Comparison of ENCODE assay signal across 8 cellular contexts in genomic region chr1:19344372-19344810, GRCh38. TPM values are rescaled to one million over a fixed set of nuclear protein-coding genes. Genes with fewer than 3 reads are reported as not detected.
A peak's percentile ranks its signal among the peaks of the same experiment; 100 is the strongest.
DNase-seq lines count a peak whose midpoint lies in the region; ATAC-seq and TF ChIP-seq lines count a peak whose summit lies in the region.

No MANE protein-coding gene starts in this region.

- peaks cover 6 to 11% (median 7%) of the 10 kb centered on the region in 4 donors for H3K4me1 Mint-ChIP-seq in CD4-positive, alpha-beta memory T cell

- no peak overlapping the region for H3K27ac ChIP-seq in CD4-positive, alpha-beta memory T cell (ENCODE audit: low read depth, low read length)
- H3K27ac ChIP-seq in adrenal gland (peak overlapping the region in 1 of 5 donors; percentile 16), spleen (no peak overlapping the region)

- H3K27ac Mint-ChIP-seq in CD4-positive, alpha-beta memory T cell = peak overlapping the region in 4 of 7 donors; percentile 40 to 57 (median 42)

- H3K4me1 ChIP-seq in CD4-positive, alpha-beta memory T cell (ENCODE audit: insufficient read depth, low read length) = no peaks in the 10 kb centered on the region
- peaks cover 0 to 7% of the 10 kb centered on the region in 2 donors for H3K4me1 ChIP-seq in adrenal gland (replicated peaks in 1 of 2)
- H3K4me1 ChIP-seq in spleen = peaks cover 0 to 66% (median 16%) of the 10 kb centered on the region in 6 donors

- peaks cover 69% of the 10 kb centered on the region for H3K36me3 ChIP-seq in CD4-positive, alpha-beta memory T cell (ENCODE audit: insufficient read depth, low read length)
- H3K36me3 ChIP-seq in adrenal gland (replicated peaks in 1 of 2) (peaks cover 0 to 56% of the 10 kb centered on the region in 2 donors), spleen (peaks cover 4 to 96% (median 65%) of the 10 kb centered on the region in 6 donors)

- TF ChIP-seq CTCF in adrenal gland (IDR thresholded peaks at IDR 0.05) (peak; percentile 85 to 93 (median 90)), spleen (IDR thresholded peaks at IDR 0.05 in 8 of 11, conservative IDR thresholded peaks at IDR 0.05 in 3 of 11) (peak; percentile 61 to 90 (median 86))

- WGBS in adrenal gland, 4 donors = 52 to 61% (median 59%) methylated on average over 10 to 12 of the region's 12 CpGs
- 62 to 77% (median 70%) methylated on average over 8 to 12 of the region's 12 CpGs for WGBS in spleen, 5 donors

- CTCF ChIA-PET in CD4-positive, alpha-beta memory T cell (lab: Charles Lee; ENCODE audit: partially characterized antibody) = interaction anchor here (0.9 to 3.1 kb wide), 15 partner anchors 9 to 317 kb away, joined by 3 to 14 read pairs (median 4); partner anchors contain the start of gene SLC66A1

- H3K9me3 ChIP-seq in CD4-positive, alpha-beta memory T cell (ENCODE audit: control insufficient read depth in 1 of 2, low read length in 2 of 2) = no peaks in the 10 kb centered on the region
- H3K9me3 ChIP-seq in adrenal gland (replicated peaks in 1 of 3) = no peaks in the 10 kb centered on the region
- no peaks in the 10 kb centered on the region for H3K9me3 ChIP-seq in spleen

- H3K9me3 Mint-ChIP-seq in CD4-positive, alpha-beta memory T cell = no peaks in the 10 kb centered on the region

- peak in 4 of 5 donors; percentile 33 to 44 (median 35) for DNase-seq in CD4-positive, alpha-beta memory T cell
- DNase-seq in HK-2 (ENCODE audit: unreplicated experiment) (peak; percentile 53), SHP77 (lab: John Stamatoyannopoulos, UW) (peak; percentile 27 to 65), adrenal gland (peak in 6 of 7 donors; percentile 50 to 69 (median 58)), left ventricle myocardium superior (peak; percentile 80), spleen (no peak), GF-D8 (lab: John Stamatoyannopoulos, UW) (no peak)

- H3K4me3 ChIP-seq in CD4-positive, alpha-beta memory T cell (ENCODE audit: low read length in 2 of 2) = no peak overlapping the region
- no peak overlapping the region for H3K4me3 ChIP-seq in adrenal gland
- no peak overlapping the region for H3K4me3 ChIP-seq in spleen

- TF ChIP-seq POLR2A in adrenal gland (IDR thresholded peaks at IDR 0.05) = no peak
- no peak for TF ChIP-seq POLR2A in spleen (IDR thresholded peaks at IDR 0.05)

- peaks cover 29 to 54% of the 10 kb centered on the region in 2 donors for H3K36me3 Mint-ChIP-seq in CD4-positive, alpha-beta memory T cell

- H3K4me3 Mint-ChIP-seq in CD4-positive, alpha-beta memory T cell = no peak overlapping the region

- ATAC-seq in left ventricle myocardium superior = peak; percentile 74
- ATAC-seq in HG03175 (IDR thresholded peaks at IDR 0.05; ENCODE audit: unreplicated experiment) = no peak

- no peaks in the 10 kb centered on the region for H3K27me3 ChIP-seq in CD4-positive, alpha-beta memory T cell (ENCODE audit: insufficient read depth, low read length)
- no peaks in the 10 kb centered on the region for H3K27me3 ChIP-seq in adrenal gland
- no peaks in the 10 kb centered on the region for H3K27me3 ChIP-seq in spleen (replicated peaks in 1 of 7)

- intact Hi-C loops in CD4-positive, alpha-beta memory T cell (cut with micrococcal nuclease) = no loop called here
- intact Hi-C loops in adrenal gland (cut with DNase I) (loop anchor here (2.0 to 5.0 kb wide), 2 partner anchors 308 kb away; no protein-coding TSS in a partner anchor), left ventricle myocardium superior (cut with micrococcal nuclease) (loop anchor here (5.0 kb wide), 1 partner anchor 308 kb away; no protein-coding TSS in a partner anchor), spleen (cut with DNase I; ENCODE audit: low total_unique reads) (no loop called here)

- H3K27me3 Mint-ChIP-seq in CD4-positive, alpha-beta memory T cell = no peaks in the 10 kb centered on the region

- POLR2A ChIA-PET in CD4-positive, alpha-beta memory T cell (lab: Charles Lee; ENCODE audit: partially characterized antibody) = interaction anchor here (1.1 kb wide), 1 partner anchor 46 kb away, joined by 3 read pairs; no protein-coding TSS in a partner anchor

RNA-seq across cellular contexts. Expression of gene SLC66A1, which starts 32.3 kb away (rescaled TPM):
- 10 to 100 TPM in 1 of 2 experiments, 1 to 10 TPM in 1; 7.4 to 10.2 TPM for total RNA-seq in CD4-positive, alpha-beta memory T cell
- 1 to 10 TPM; 3.0 to 4.7 TPM for polyA plus RNA-seq in CD4-positive, alpha-beta memory T cell
- total RNA-seq in adrenal gland = 10 to 100 TPM; 22.1 to 50.8 (median 33.8) TPM
- polyA plus RNA-seq in adrenal gland = 10 to 100 TPM; 19.1 to 82.9 (median 37.2) TPM
- 7.5 TPM for total RNA-seq in left ventricle myocardium superior
- total RNA-seq in spleen = 10 to 100 TPM; 10.8 to 17.6 (median 12.7) TPM
- polyA plus RNA-seq in spleen = 10 to 100 TPM in 2 of 3 donors, 1 to 10 TPM in 1; 9.6 to 20.9 (median 17.3) TPM

RNA-seq across cellular contexts. Expression of gene AKR7A2, which starts 32.4 kb away (rescaled TPM):
- 10 to 100 TPM; 25.1 to 26.3 TPM for total RNA-seq in CD4-positive, alpha-beta memory T cell
- polyA plus RNA-seq in CD4-positive, alpha-beta memory T cell = 100 to 1,000 TPM in 1 of 2 donors, 10 to 100 TPM in 1; 89.0 to 134 TPM
- total RNA-seq in adrenal gland (100 to 1,000 TPM in 7 of 8 donors, 10 to 100 TPM in 1; 97.8 to 235 (median 144) TPM), left ventricle myocardium superior (48.7 TPM), spleen (10 to 100 TPM; 31.4 to 68.4 (median 34.6) TPM)
- polyA plus RNA-seq in adrenal gland (10 to 100 TPM; 20.0 to 59.4 (median 23.2) TPM), spleen (10 to 100 TPM; 14.6 to 35.5 (median 28.6) TPM)

RNA-seq across cellular contexts. Expression of gene AKR7A3, which starts 55.8 kb away (rescaled TPM):
- 1 to 10 TPM in 1 of 2 experiments, under 1 TPM in 1; 0.86 to 1.1 TPM for total RNA-seq in CD4-positive, alpha-beta memory T cell
- not detected for polyA plus RNA-seq in CD4-positive, alpha-beta memory T cell
- total RNA-seq in adrenal gland (10 to 100 TPM in 1 of 8 donors, 1 to 10 TPM in 7; 1.3 to 11.3 (median 4.6) TPM), left ventricle myocardium superior (0.20 TPM), spleen (1 to 10 TPM in 4 of 7 donors, under 1 TPM in 3; 0.60 to 2.2 (median 1.4) TPM)
- polyA plus RNA-seq in adrenal gland (1 to 10 TPM; 3.3 to 4.9 (median 4.8) TPM), spleen (1 to 10 TPM in 2 of 3 donors, under 1 TPM in 1; 0.55 to 1.8 (median 1.0) TPM)

Comparison
In these comparisons a context has a peak if more than half of its experiments do, and no peak if none do; other contexts are left out.
1. DNase-seq: peak in CD4-positive, alpha-beta memory T cell (4 of 5), HK-2 (single experiment), SHP77 (2 of 2), adrenal gland (6 of 7) and left ventricle myocardium superior (single experiment); none in spleen (single experiment) and GF-D8 (single experiment).
2. intact Hi-C loops: an anchor here in adrenal gland (2.0 to 5.0 kb wide) and left ventricle myocardium superior (5.0 kb wide); none called in CD4-positive, alpha-beta memory T cell and spleen.